ENCODE assay signal across 26 cellular contexts in the genomic region with DNA sequence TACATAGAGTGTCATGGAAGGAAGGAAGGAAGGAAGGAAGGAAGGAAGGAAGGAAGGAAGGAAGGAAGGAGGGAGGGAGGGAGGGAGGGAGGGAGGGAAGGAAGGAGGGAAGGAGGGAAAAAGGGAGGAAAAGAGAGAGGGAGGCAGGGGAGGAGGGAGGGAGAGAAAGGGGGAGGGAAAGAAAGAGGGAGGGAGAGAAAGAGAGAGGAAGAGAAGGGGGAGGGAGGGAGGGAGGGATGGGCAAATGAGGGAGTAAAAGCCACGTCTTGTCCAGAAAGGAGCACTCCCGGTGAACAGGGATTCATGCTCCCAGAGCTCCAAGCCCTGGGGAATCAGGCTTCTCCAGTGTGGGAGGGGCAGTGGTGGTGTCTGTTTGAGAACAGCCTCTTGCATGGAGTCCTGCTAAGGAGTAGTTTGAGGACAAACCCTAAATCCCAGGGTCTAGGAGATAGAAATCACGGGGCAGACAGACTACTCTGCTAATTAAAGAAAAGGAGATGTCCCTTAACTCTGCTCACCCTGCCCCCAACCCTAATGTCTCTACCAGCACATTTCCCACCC.
"Had no signal": no experiment of that assay in that cellular context is flagged by ENCODE, and none has a peak within 500 bp of the region (broad histone marks: within the 10 kb centered on the region; RNA-seq: fewer than 3 reads in every experiment).

No MANE protein-coding gene starts in this region.

- H3K4me1 ChIP-seq: colonic mucosa, esophagus squamous epithelium, gastrocnemius medialis, heart right ventricle, left lung, lower lobe of right lung had no signal

- ATAC-seq: effector memory CD8-positive, alpha-beta T cell; esophagus mucosa; gastrocnemius medialis; heart right ventricle; left cardiac atrium; left lung; left ventricle myocardium superior; lower lobe of right lung; mucosa of descending colon had no signal

- FAIRE-seq: endometrium, islet of Langerhans, keratinocyte had no signal

- H3K9me3 ChIP-seq: colonic mucosa, esophagus squamous epithelium, gastrocnemius medialis, lower lobe of right lung, mucosa of descending colon had no signal

- H3K27me3 ChIP-seq: colonic mucosa had no signal

- DNase-seq: colonic mucosa; cortex of kidney; effector CD8-positive, alpha-beta T cell; effector memory CD8-positive, alpha-beta T cell; endodermal cell; erythroblast; esophagus squamous epithelium; foreskin fibroblast; foreskin melanocyte; gastrocnemius medialis; glutamatergic neuron; head of caudate nucleus; heart right ventricle; hippocampal formation; left cardiac atrium; left lung; left ventricle myocardium superior; lower lobe of right lung; mesenchymal stem cell; mucosa of descending colon; naive B cell had no signal

- H3K4me3 ChIP-seq: colonic mucosa, esophagus squamous epithelium, gastrocnemius medialis, heart right ventricle, left lung, lower lobe of right lung, mucosa of descending colon had no signal

- H3K36me3 ChIP-seq: colonic mucosa, esophagus squamous epithelium, gastrocnemius medialis, heart right ventricle, left lung, lower lobe of right lung had no signal

- H3K27ac ChIP-seq: colonic mucosa, epithelial cell of prostate, esophagus squamous epithelium, gastrocnemius medialis, heart right ventricle, left lung, lower lobe of right lung had no signal
